Comparison of ENCODE assay signal across 21 cellular contexts in the genomic region with DNA sequence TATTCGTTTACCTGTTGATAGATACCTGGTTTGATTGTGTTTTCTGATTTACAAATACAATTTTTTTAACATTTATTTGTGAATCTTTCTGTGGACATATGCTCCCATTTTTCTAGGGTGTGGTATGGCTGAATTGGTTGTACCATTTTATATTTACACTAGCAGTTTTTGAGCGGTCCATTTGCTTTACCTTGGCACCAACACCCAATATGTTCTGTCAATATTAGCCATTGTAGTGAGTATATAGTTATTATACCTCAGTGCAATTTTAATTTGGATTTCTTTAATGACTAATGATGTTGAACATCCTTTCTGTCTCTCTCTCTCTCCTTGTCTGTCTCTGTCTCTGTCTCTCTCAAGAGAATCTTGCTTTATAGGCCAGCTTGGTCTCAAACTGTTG.
A peak's percentile ranks its signal among the peaks of the same experiment; 100 is the strongest.
DNase-seq lines count a peak whose midpoint lies in the region; ATAC-seq and TF ChIP-seq lines count a peak whose summit lies in the region.
"Had no signal": no experiment of that assay in that cellular context is flagged by ENCODE, and none has a peak within 500 bp of the region (broad histone marks: within the 10 kb centered on the region; RNA-seq: fewer than 3 reads in every experiment).

No MANE protein-coding gene starts in this region.

- H3K27me3 Mint-ChIP-seq in HFFc6 (ENCODE audit: insufficient read depth) = no peaks in the 10 kb centered on the region
- peaks cover 2% of the 10 kb centered on the region for H3K27me3 Mint-ChIP-seq in glutamatergic neuron (ENCODE audit: unreplicated experiment)
- no peaks in the 10 kb centered on the region for H3K27me3 Mint-ChIP-seq in T-cell
- H3K27me3 Mint-ChIP-seq: IgD-negative memory B cell had no signal

- peaks cover 18% of the 10 kb centered on the region for H3K4me1 ChIP-seq in RWPE2 (ENCODE audit: insufficient read depth, poor library complexity, severe bottlenecking)
- no peaks in the 10 kb centered on the region for H3K4me1 ChIP-seq in MM.1S (ENCODE audit: low read length)

- H3K9me3 Mint-ChIP-seq in HFFc6 (peaks cover 8% of the 10 kb centered on the region), glutamatergic neuron (ENCODE audit: unreplicated experiment) (peaks cover 7% of the 10 kb centered on the region), T-cell (peaks cover 0 to 6% (median 3%) of the 10 kb centered on the region in 3 donors)
- H3K9me3 Mint-ChIP-seq: H9 had no signal

- peaks cover 68% of the 10 kb centered on the region for H3K4me1 Mint-ChIP-seq in HFFc6 (ENCODE audit: low read depth)
- peaks cover 41% of the 10 kb centered on the region for H3K4me1 Mint-ChIP-seq in glutamatergic neuron (ENCODE audit: low read depth, unreplicated experiment)
- peaks cover 0 to 9% (median 5%) of the 10 kb centered on the region in 3 donors for H3K4me1 Mint-ChIP-seq in T-cell

- no peaks in the 10 kb centered on the region for H4K20me1 ChIP-seq in MM.1S (ENCODE audit: insufficient read depth, low read length)

- H3K27ac Mint-ChIP-seq in HFFc6 (peak overlapping the region; percentile 29; the same call in 1 of the 2 replicates), glutamatergic neuron (ENCODE audit: unreplicated experiment) (peak overlapping the region; percentile 14), T-cell (no peak overlapping the region)
- H3K27ac Mint-ChIP-seq: H9, IgD-negative memory B cell had no signal

- H3K4me3 Mint-ChIP-seq in HFFc6 = no peak overlapping the region
- H3K4me3 Mint-ChIP-seq in glutamatergic neuron (ENCODE audit: unreplicated experiment) = no peak overlapping the region
- H3K4me3 Mint-ChIP-seq in T-cell = no peak overlapping the region
- H3K4me3 Mint-ChIP-seq: H9, IgD-negative memory B cell had no signal

- H3K4me3 ChIP-seq in RWPE2 (ENCODE audit: severe bottlenecking) (no peak overlapping the region), MM.1S (ENCODE audit: low read length) (no peak overlapping the region)
- H3K4me3 ChIP-seq: SJCRH30 had no signal

- H3K9me2 ChIP-seq in MM.1S (replicated peaks; ENCODE audit: insufficient read depth, low read length) = no peaks in the 10 kb centered on the region

- DNase-seq in HFFc6 (no peak), RWPE2 (ENCODE audit: low spot score) (no peak), glutamatergic neuron (no peak), MM.1S (no peak), T-cell (no peak)
- DNase-seq in stimulated activated CD4-positive, alpha-beta T cell treated with anti-CD3 and anti-CD28 coated beads, Interleukin-2, amount 100 ng/mL, for 24 hours = no peak
- DNase-seq in central memory CD4-positive, alpha-beta T cell = no peak
- DNase-seq: BE2C, H9, NCI-H1092, NCI-H1417 treated with DMSO at 0.1 percent for 48 hours, NCI-H1694 treated with DMSO at 0.1 percent for 48 hours, NCI-H2171 treated with DMSO at 0.1 percent for 48 hours, NCI-H345, NCI-H524, NCI-H774, PC-3, SJCRH30 had no signal

- H3K36me3 ChIP-seq in RWPE2 (ENCODE audit: low read depth) (no peaks in the 10 kb centered on the region), MM.1S (replicated peaks; ENCODE audit: insufficient read depth, low read length) (no peaks in the 10 kb centered on the region)
- H3K36me3 ChIP-seq: BE2C, SJCRH30 had no signal

- no peaks in the 10 kb centered on the region for H3F3A ChIP-seq in MM.1S (ENCODE audit: insufficient read depth, low read length)

- H3K27me3 ChIP-seq in RWPE2 (ENCODE audit: insufficient read depth, poor library complexity, severe bottlenecking) = no peaks in the 10 kb centered on the region
- H3K27me3 ChIP-seq in MM.1S (replicated peaks; ENCODE audit: insufficient read depth, low read length) = no peaks in the 10 kb centered on the region
- H3K27me3 ChIP-seq: BE2C, SJCRH30 had no signal

- CTCF ChIA-PET in T-cell (lab: Charles Lee) = no interaction called here

- H3K9ac ChIP-seq in MM.1S (ENCODE audit: low read length) = no peak overlapping the region
- H3K9ac ChIP-seq: KMS-11 had no signal

- H3K36me3 Mint-ChIP-seq in HFFc6 (ENCODE audit: low read depth) (peaks cover 19% of the 10 kb centered on the region), glutamatergic neuron (ENCODE audit: unreplicated experiment) (peaks cover 4% of the 10 kb centered on the region), T-cell (peaks cover 55% of the 10 kb centered on the region)

- no peak overlapping the region for H2AFZ ChIP-seq in MM.1S (ENCODE audit: low read length)

- ATAC-seq in RWPE2 (ENCODE audit: low read depth) (no peak), T-cell (replicated peaks in 1 of 4) (no peak)
- ATAC-seq: PC-3, Right ventricle myocardium inferior had no signal

- TF ChIP-seq CTCF in HFFc6 (IDR thresholded peaks at IDR 0.05) (no peak), RWPE2 (IDR thresholded peaks at IDR 0.05; ENCODE audit: poor library complexity, severe bottlenecking) (no peak), glutamatergic neuron (IDR thresholded peaks at IDR 0.05; ENCODE audit: partially characterized antibody, unreplicated experiment) (no peak), MM.1S (IDR thresholded peaks at IDR 0.05; ENCODE audit: low read length) (no peak)

- no peak overlapping the region for H3K4me2 ChIP-seq in MM.1S (ENCODE audit: low read depth, low read length)
- H3K4me2 ChIP-seq: KMS-11 had no signal

- POLR2A ChIA-PET in T-cell (lab: Charles Lee) = no interaction called here

- H3K79me2 ChIP-seq in MM.1S (ENCODE audit: low read length) = no peaks in the 10 kb centered on the region

- H3K27ac ChIP-seq in RWPE2 (ENCODE audit: poor library complexity, severe bottlenecking) (peak overlapping the region; percentile 89), MM.1S (ENCODE audit: low read length) (no peak overlapping the region)
- H3K27ac ChIP-seq: KMS-11, SJCRH30 had no signal

- H3K9me3 ChIP-seq in RWPE2 (ENCODE audit: severe bottlenecking) (peaks cover 2% of the 10 kb centered on the region), MM.1S (replicated peaks; ENCODE audit: insufficient read depth, low read length) (no peaks in the 10 kb centered on the region)
- H3K9me3 ChIP-seq: BE2C, SJCRH30 had no signal

Comparison
In these comparisons a context has a peak if more than half of its experiments do, and no peak if none do; other contexts are left out.
1. H3K27ac Mint-ChIP-seq: peak in HFFc6 (single experiment) and glutamatergic neuron (single experiment); none in T-cell (0 of 2).